ENCODE assay signal across 20 cellular contexts in the genomic region with DNA sequence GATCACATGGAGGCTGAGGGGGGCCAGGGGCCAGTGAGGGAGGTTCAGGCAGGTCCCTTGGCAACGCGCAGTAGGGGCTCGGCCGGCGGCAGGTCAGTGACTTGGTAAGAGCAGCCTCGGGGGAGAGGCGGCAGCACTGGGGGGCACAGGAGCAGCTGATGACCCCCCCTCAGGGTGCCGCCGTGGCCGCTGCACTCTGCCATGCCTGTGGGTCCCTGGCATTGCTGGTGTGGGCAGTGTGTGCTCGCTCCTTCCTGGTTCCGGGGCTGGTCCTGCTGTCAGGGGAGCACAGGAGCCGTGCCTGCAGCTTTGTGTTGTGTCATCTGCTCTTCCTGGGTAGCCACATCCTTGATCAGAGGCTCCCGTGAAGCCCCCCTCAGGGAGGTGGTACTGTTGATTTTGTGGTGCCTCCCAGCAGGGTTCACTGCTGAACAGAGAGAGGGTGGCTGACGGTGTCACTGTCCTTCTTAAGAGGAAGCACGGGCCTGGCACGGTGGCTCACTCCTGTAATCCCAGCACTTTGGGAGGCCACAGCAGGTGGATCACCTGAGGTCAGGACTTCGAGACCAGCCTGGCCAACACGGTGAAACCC. TPM values are rescaled to one million over a fixed set of nuclear protein-coding genes. Genes with fewer than 3 reads are reported as not detected.
DNase-seq lines count a peak whose midpoint lies in the region; ATAC-seq, FAIRE-seq and TF ChIP-seq lines count a peak whose summit lies in the region.
"Had no signal": no experiment of that assay in that cellular context is flagged by ENCODE, and none has a peak within 500 bp of the region (broad histone marks: within the 10 kb centered on the region; RNA-seq: fewer than 3 reads in every experiment).

No MANE protein-coding gene starts in this region.

- no peaks in the 10 kb centered on the region for H3K27me3 ChIP-seq in HCT116 (ENCODE audit: insufficient read depth, low read length)
- H3K27me3 ChIP-seq in adipocyte (replicated peaks; ENCODE audit: control insufficient read depth, insufficient read depth, low read length): no peaks in the 10 kb centered on the region
- peaks cover 5% of the 10 kb centered on the region for H3K27me3 ChIP-seq in keratinocyte (ENCODE audit: control insufficient read depth, extremely low read depth, insufficient read depth, low read length)
- no peaks in the 10 kb centered on the region for H3K27me3 ChIP-seq in skeletal muscle satellite cell (ENCODE audit: control insufficient read depth, insufficient read depth, low read length)
- H3K27me3 ChIP-seq: heart right ventricle, neural progenitor cell had no signal

- no peaks in the 10 kb centered on the region for H3K79me2 ChIP-seq in HCT116 (ENCODE audit: insufficient read depth, low read length)
- H3K79me2 ChIP-seq in keratinocyte (ENCODE audit: control insufficient read depth, insufficient read depth, low read length): no peaks in the 10 kb centered on the region

- no peak for FAIRE-seq in keratinocyte (lab: Jason Lieb, UNC)

- H3K9ac ChIP-seq in HCT116 (ENCODE audit: low read length) (peak overlapping the region; percentile 57), adipocyte (ENCODE audit: low read length) (peak overlapping the region; percentile 39), keratinocyte (ENCODE audit: control insufficient read depth, extremely low read depth, insufficient read depth, low read length) (no peak overlapping the region), skeletal muscle satellite cell (ENCODE audit: low read depth, low read length) (no peak overlapping the region)
- H3K9ac ChIP-seq: neural progenitor cell had no signal

- peaks cover 36 to 60% of the 10 kb centered on the region in 2 experiments for H3K4me1 ChIP-seq in HCT116 (ENCODE audit: control insufficient read depth in 1 of 2, insufficient read depth in 2 of 2, low read length in 2 of 2)
- peaks cover 32% of the 10 kb centered on the region for H3K4me1 ChIP-seq in adipocyte (ENCODE audit: control insufficient read depth, insufficient read depth, low read length)
- peaks cover 27% of the 10 kb centered on the region for H3K4me1 ChIP-seq in keratinocyte (ENCODE audit: control insufficient read depth, extremely low read depth, insufficient read depth, low read length)
- H3K4me1 ChIP-seq in skeletal muscle satellite cell (ENCODE audit: control insufficient read depth, insufficient read depth, low read length): peaks cover 40% of the 10 kb centered on the region

- no peak for TF ChIP-seq POLR2A in HCT116 (IDR thresholded peaks at IDR 0.05; ENCODE audit: borderline replicate concordance, extremely low read depth, insufficient read depth, insufficient read length)

- CTCF ChIA-PET in HCT116 (lab: Charles Lee): no interaction called here

- H3K27ac ChIP-seq in HCT116 (ENCODE audit: low read depth, low read length) (peak overlapping the region; percentile 83), keratinocyte (ENCODE audit: control insufficient read depth, insufficient read depth, low read length) (peak overlapping the region; percentile 49)
- H3K27ac ChIP-seq: heart right ventricle, left ventricle myocardium inferior, neural progenitor cell, SK-N-MC had no signal

- H3K9me3 ChIP-seq in HCT116 (ENCODE audit: control insufficient read depth in 1 of 2, insufficient read depth in 1 of 2, low read depth in 1 of 2, low read length in 2 of 2) (no peaks in the 10 kb centered on the region), adipocyte (ENCODE audit: control insufficient read depth, low read length) (no peaks in the 10 kb centered on the region), keratinocyte (ENCODE audit: control insufficient read depth, low read depth, low read length) (no peaks in the 10 kb centered on the region), skeletal muscle satellite cell (replicated peaks; ENCODE audit: low read length) (no peaks in the 10 kb centered on the region)
- H3K9me3 ChIP-seq: heart right ventricle, left ventricle myocardium inferior had no signal

- peak; percentile 13 for ATAC-seq in HCT116
- ATAC-seq in GM18870 (IDR thresholded peaks at IDR 0.05; ENCODE audit: unreplicated experiment): no peak
- ATAC-seq: CD8-positive, alpha-beta T cell; effector memory CD8-positive, alpha-beta T cell; heart right ventricle had no signal

- DNase-seq in HCT116 (ENCODE audit: low read depth, low spot score) (no peak), adipocyte (ENCODE audit: low read depth) (no peak), keratinocyte (ENCODE audit: low read depth, low spot score) (no peak), HuH-7 (ENCODE audit: low spot score) (no peak)
- no peak for DNase-seq in stimulated activated CD4-positive, alpha-beta T cell treated with anti-CD3 and anti-CD28 coated beads, Interleukin-12 subunit alpha, Interleukin-12 subunit beta, amount 100 ng/mL, for 4 hours
- DNase-seq: activated CD4-positive, CD25-positive, alpha-beta regulatory T cell treated with anti-CD3 and anti-CD28 coated beads, Interleukin-2, amount 50 U/mL, for 72 hours; activated naive CD4-positive, alpha-beta T cell treated with anti-CD3 and anti-CD28 coated beads for 36 hours; activated T-cell treated with anti-CD3 and anti-CD28 coated beads, Interleukin-2, amount 50 U/mL, for 48 hours; CD8-positive, alpha-beta T cell; effector memory CD8-positive, alpha-beta T cell; GF-D8; heart right ventricle; Karpas-422; left ventricle myocardium inferior; NCI-H1092; NCI-H2029 treated with DMSO at 0.1 percent for 48 hours had no signal

- no peak for TF ChIP-seq RAD21 in HCT116 (IDR thresholded peaks at IDR 0.05; ENCODE audit: low read depth)

- H3K9me2 ChIP-seq in HCT116 (ENCODE audit: insufficient read depth): no peaks in the 10 kb centered on the region

- no peak overlapping the region for H2AFZ ChIP-seq in HCT116 (ENCODE audit: low read depth, low read length, poor library complexity, severe bottlenecking)
- no peak overlapping the region for H2AFZ ChIP-seq in keratinocyte (ENCODE audit: control insufficient read depth, low read length)
- H2AFZ ChIP-seq: neural progenitor cell had no signal

- TF ChIP-seq CTCF in HCT116 (IDR thresholded peaks at IDR 0.05 in 2 of 3, conservative IDR thresholded peaks at IDR 0.05 in 1 of 3; ENCODE audit: borderline replicate concordance in 1 of 3, insufficient read depth in 1 of 3, low read depth in 2 of 3, low read length in 2 of 3) (no peak), keratinocyte (optimal IDR thresholded peaks at IDR 0.05 in 1 of 3, IDR thresholded peaks at IDR 0.05 in 1 of 3, conservative IDR thresholded peaks at IDR 0.05 in 1 of 3; ENCODE audit: extremely low read depth in 1 of 3, insufficient read depth in 2 of 3, low read length in 3 of 3) (no peak)

- no peaks in the 10 kb centered on the region for H4K20me1 ChIP-seq in HCT116 (ENCODE audit: insufficient read depth)
- H4K20me1 ChIP-seq in keratinocyte (ENCODE audit: control insufficient read depth, extremely low read depth, insufficient read depth, low read length): peaks cover 7% of the 10 kb centered on the region

- POLR2A ChIA-PET in HCT116 (lab: Charles Lee): no interaction called here

- intact Hi-C loops in HCT116 (cut with micrococcal nuclease): loop anchor here (5.0 kb wide), 1 partner anchor 34 kb away; a partner anchor contains a TSS

- H3K4me2 ChIP-seq in HCT116 (ENCODE audit: low read length): peak overlapping the region; percentile 61
- H3K4me2 ChIP-seq in keratinocyte (ENCODE audit: control insufficient read depth, extremely low read depth, insufficient read depth, low read depth, low read length): no peak overlapping the region
- H3K4me2 ChIP-seq in skeletal muscle satellite cell (ENCODE audit: low read length): peak overlapping the region; percentile 54
- H3K4me2 ChIP-seq: neural progenitor cell had no signal

- H3K9me1 ChIP-seq in keratinocyte (ENCODE audit: control insufficient read depth, extremely low read depth, insufficient read depth, low read length): no peaks in the 10 kb centered on the region

- dilution Hi-C loops in keratinocyte (cut with MboI; ENCODE audit: extremely low pct_ligation_motif_present, low sequenced_read_pairs): no loop called here

- RAD21 ChIA-PET in HCT116 (lab: Charles Lee; ENCODE audit: low non-redundant PET in 1 of 2, low total read pairs in 2 of 2, uncharacterized antibody in 2 of 2, unreplicated experiment in 2 of 2): no interaction called here

- H3K4me3 ChIP-seq in HCT116 (replicated peaks in 1 of 2; ENCODE audit: low read depth in 1 of 2, low read length in 2 of 2): no peak overlapping the region
- no peak overlapping the region for H3K4me3 ChIP-seq in adipocyte (ENCODE audit: low read length)
- H3K4me3 ChIP-seq in keratinocyte (ENCODE audit: control insufficient read depth in 2 of 3, extremely low read depth in 1 of 3, insufficient read depth in 2 of 3, low read depth in 1 of 3, low read length in 3 of 3): no peak overlapping the region
- no peak overlapping the region for H3K4me3 ChIP-seq in skeletal muscle satellite cell (ENCODE audit: low read length)
- H3K4me3 ChIP-seq: heart right ventricle, left ventricle myocardium inferior, neural progenitor cell, SK-N-MC had no signal

- no TSS peak for BruUV-seq in HCT116 (replicated peaks; lab: Mats Ljungman, UMichigan)

- H3K36me3 ChIP-seq in HCT116 (ENCODE audit: control insufficient read depth in 1 of 2, insufficient read depth in 2 of 2, low read length in 2 of 2) (no peaks in the 10 kb centered on the region), adipocyte (ENCODE audit: control insufficient read depth, insufficient read depth, low read length, severe bottlenecking) (peaks cover 11% of the 10 kb centered on the region), keratinocyte (ENCODE audit: control insufficient read depth in 2 of 2, extremely low read depth in 1 of 2, insufficient read depth in 2 of 2, low read length in 2 of 2) (peaks cover 2 to 3% of the 10 kb centered on the region in 2 experiments), skeletal muscle satellite cell (ENCODE audit: insufficient read depth, low read length) (peaks cover 8% of the 10 kb centered on the region)
- H3K36me3 ChIP-seq: neural progenitor cell had no signal

RNA-seq across cellular contexts. Expression of a gene that starts 4.5 kb away (rescaled TPM):
- 0.47 TPM for total RNA-seq in HCT116 (2021; ENCODE audit: unreplicated experiment)
- polyA plus RNA-seq in HCT116 (2012): 0.17 and 0.26 TPM in 2 replicates
- polyA plus RNA-seq in keratinocyte: 0.01 to 0.04 TPM in 2 of 3 replicates, not detected in the other
- 0.12 TPM for polyA plus RNA-seq in keratinocyte (2011; ENCODE audit: low read depth)
- polyA plus RNA-seq in keratinocyte (2011; cell fraction: cytosol; rRNA removed): 0.01 and 0.03 TPM in 2 replicates
- 0.12 and 0.17 TPM in 2 replicates for polyA plus RNA-seq in keratinocyte (2011; cell fraction: nucleus; rRNA removed)
- polyA plus RNA-seq in keratinocyte (2012; ENCODE audit: low replicate concordance): 0.03 and 0.47 TPM in 2 replicates
- polyA minus RNA-seq in keratinocyte: 0.10 TPM in 1 of 3 replicates, not detected in the others
- not detected for polyA minus RNA-seq in keratinocyte (2011; cell fraction: cytosol; rRNA and poly(A)+ RNA removed)
- 0.31 and 0.42 TPM in 2 replicates for polyA minus RNA-seq in keratinocyte (2011; cell fraction: nucleus; rRNA and poly(A)+ RNA removed)
- under 0.01 and 0.25 TPM in 2 replicates for total RNA-seq in skeletal muscle satellite cell (2012; rRNA removed)

RNA-seq across cellular contexts. Expression of a gene that starts 9.8 kb away (rescaled TPM):
- total RNA-seq in HCT116 (2021; ENCODE audit: unreplicated experiment): 85.7 TPM
- polyA plus RNA-seq in HCT116 (2012): 120 and 130 TPM in 2 replicates
- polyA plus RNA-seq in keratinocyte: 46.9 to 65.8 TPM (median 49.4 TPM) in 3 replicates
- 4.3 TPM for polyA plus RNA-seq in keratinocyte (2011; ENCODE audit: low read depth)
- 33.1 and 62.1 TPM in 2 replicates for polyA plus RNA-seq in keratinocyte (2011; cell fraction: cytosol; rRNA removed)
- 26.6 and 41.1 TPM in 2 replicates for polyA plus RNA-seq in keratinocyte (2011; cell fraction: nucleus; rRNA removed)
- polyA plus RNA-seq in keratinocyte (2012; ENCODE audit: low replicate concordance): 49.5 and 75.8 TPM in 2 replicates
- polyA minus RNA-seq in keratinocyte: 13.4 to 34.2 TPM (median 25.4 TPM) in 3 replicates
- polyA minus RNA-seq in keratinocyte (2011; cell fraction: cytosol; rRNA and poly(A)+ RNA removed): 109 TPM
- polyA minus RNA-seq in keratinocyte (2011; cell fraction: nucleus; rRNA and poly(A)+ RNA removed): 10.2 and 15.6 TPM in 2 replicates
- 136 and 158 TPM in 2 replicates for total RNA-seq in skeletal muscle satellite cell (2012; rRNA removed)

RNA-seq across cellular contexts. Expression of a gene that starts 15.4 kb away (rescaled TPM):
- 34.9 TPM for total RNA-seq in HCT116 (2021; ENCODE audit: unreplicated experiment)
- polyA plus RNA-seq in HCT116 (2012): 36.7 and 37.1 TPM in 2 replicates
- polyA plus RNA-seq in keratinocyte: 5.9 to 14.5 TPM (median 8.1 TPM) in 3 replicates
- polyA plus RNA-seq in keratinocyte (2011; ENCODE audit: low read depth): 1.1 TPM
- polyA plus RNA-seq in keratinocyte (2011; cell fraction: cytosol; rRNA removed): 5.4 and 16.2 TPM in 2 replicates
- polyA plus RNA-seq in keratinocyte (2011; cell fraction: nucleus; rRNA removed): 6.7 and 7.0 TPM in 2 replicates
- polyA plus RNA-seq in keratinocyte (2012; ENCODE audit: low replicate concordance): 9.7 and 15.6 TPM in 2 replicates
- polyA minus RNA-seq in keratinocyte: 1.9 to 3.7 TPM (median 2.8 TPM) in 3 replicates
- 34.0 TPM for polyA minus RNA-seq in keratinocyte (2011; cell fraction: cytosol; rRNA and poly(A)+ RNA removed)
- 4.3 and 4.9 TPM in 2 replicates for polyA minus RNA-seq in keratinocyte (2011; cell fraction: nucleus; rRNA and poly(A)+ RNA removed)
- 24.3 and 24.7 TPM in 2 replicates for total RNA-seq in skeletal muscle satellite cell (2012; rRNA removed)

RNA-seq across cellular contexts. Expression of a gene that starts 22.9 kb away (rescaled TPM):
- 73.7 TPM for total RNA-seq in HCT116 (2021; ENCODE audit: unreplicated experiment)
- 45.4 and 47.6 TPM in 2 replicates for polyA plus RNA-seq in HCT116 (2012)
- polyA plus RNA-seq in keratinocyte: 5.9 to 9.2 TPM (median 8.2 TPM) in 3 replicates
- polyA plus RNA-seq in keratinocyte (2011; ENCODE audit: low read depth): 1.7 TPM
- polyA plus RNA-seq in keratinocyte (2011; cell fraction: cytosol; rRNA removed): 0.96 and 2.7 TPM in 2 replicates
- 40.1 and 49.6 TPM in 2 replicates for polyA plus RNA-seq in keratinocyte (2011; cell fraction: nucleus; rRNA removed)
- polyA plus RNA-seq in keratinocyte (2012; ENCODE audit: low replicate concordance): 8.4 and 10.3 TPM in 2 replicates
- 5.4 to 10.3 TPM (median 6.6 TPM) in 3 replicates for polyA minus RNA-seq in keratinocyte
- 10.2 TPM for polyA minus RNA-seq in keratinocyte (2011; cell fraction: cytosol; rRNA and poly(A)+ RNA removed)
- polyA minus RNA-seq in keratinocyte (2011; cell fraction: nucleus; rRNA and poly(A)+ RNA removed): 13.1 and 17.9 TPM in 2 replicates
- 12.4 and 19.9 TPM in 2 replicates for total RNA-seq in skeletal muscle satellite cell (2012; rRNA removed)

RNA-seq across cellular contexts. Expression of a gene that starts 36.4 kb away (rescaled TPM):
- 14.1 TPM for total RNA-seq in HCT116 (2021; ENCODE audit: unreplicated experiment)
- 15.1 and 18.8 TPM in 2 replicates for polyA plus RNA-seq in HCT116 (2012)
- polyA plus RNA-seq in keratinocyte: 4.0 to 12.3 TPM (median 4.2 TPM) in 3 replicates
- 10.9 TPM for polyA plus RNA-seq in keratinocyte (2011; ENCODE audit: low read depth)
- 3.5 and 6.7 TPM in 2 replicates for polyA plus RNA-seq in keratinocyte (2011; cell fraction: cytosol; rRNA removed)
- polyA plus RNA-seq in keratinocyte (2011; cell fraction: nucleus; rRNA removed): 9.1 and 12.6 TPM in 2 replicates
- 7.9 and 15.8 TPM in 2 replicates for polyA plus RNA-seq in keratinocyte (2012; ENCODE audit: low replicate concordance)
- 5.0 to 15.4 TPM (median 6.5 TPM) in 3 replicates for polyA minus RNA-seq in keratinocyte
- 13.2 TPM for polyA minus RNA-seq in keratinocyte (2011; cell fraction: cytosol; rRNA and poly(A)+ RNA removed)
- 7.1 and 12.4 TPM in 2 replicates for polyA minus RNA-seq in keratinocyte (2011; cell fraction: nucleus; rRNA and poly(A)+ RNA removed)
- total RNA-seq in skeletal muscle satellite cell (2012; rRNA removed): 13.2 and 14.6 TPM in 2 replicates

Comparison
In these comparisons a context has a peak if more than half of its experiments do, and no peak if none do; other contexts are left out.
1. H3K9ac ChIP-seq: peak in HCT116 (single experiment) and adipocyte (single experiment); none in keratinocyte (single experiment) and skeletal muscle satellite cell (single experiment).